ENCODE assay signal across 11 cellular contexts in the genomic region with DNA sequence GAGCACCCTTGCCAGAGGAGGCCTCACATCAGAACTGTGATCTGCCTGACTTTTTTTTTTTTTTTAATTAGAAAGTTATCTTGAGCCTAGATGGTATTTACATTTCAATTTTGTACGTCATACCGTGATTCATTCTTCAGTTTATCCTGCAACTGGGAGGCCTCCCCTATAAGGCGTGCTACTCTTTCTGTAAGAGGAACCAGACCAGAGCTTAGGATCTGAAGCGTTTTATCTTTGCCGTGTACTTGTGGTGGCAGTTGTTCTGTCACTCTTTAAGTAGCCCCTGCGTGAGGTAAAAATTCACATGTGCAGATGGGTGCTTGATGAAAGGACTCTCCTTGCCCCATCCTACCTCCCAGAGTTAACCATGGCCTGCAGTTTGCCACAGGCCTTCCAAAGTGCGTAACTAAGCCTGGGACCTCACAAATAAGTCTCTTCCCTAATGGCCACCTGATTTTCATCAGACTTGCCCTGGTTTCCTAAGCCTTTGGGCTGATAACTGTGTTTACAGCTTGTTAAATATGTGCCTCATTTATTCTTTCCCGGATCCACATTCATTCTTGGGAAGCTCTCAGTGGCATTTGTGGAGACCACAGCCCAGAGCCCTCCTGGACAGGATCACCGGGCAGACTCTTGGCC.
DNase-seq lines count a peak whose midpoint lies in the region; ATAC-seq and TF ChIP-seq lines count a peak whose summit lies in the region.
"Had no signal": no experiment of that assay in that cellular context is flagged by ENCODE, and none has a peak within 500 bp of the region (broad histone marks: within the 10 kb centered on the region; RNA-seq: fewer than 3 reads in every experiment).

No MANE protein-coding gene starts in this region.

- TF ChIP-seq CTCF in cardiac fibroblast (IDR thresholded peaks at IDR 0.05; ENCODE audit: low read depth, low read length), result no peak
- TF ChIP-seq CTCF in gastrocnemius medialis (IDR thresholded peaks at IDR 0.05 in 4 of 5, conservative IDR thresholded peaks at IDR 0.05 in 1 of 5), result no peak

- H3K9me3 ChIP-seq in HUES64 (ENCODE audit: insufficient read depth, low read depth, low read length) (no peaks in the 10 kb centered on the region), mucosa of stomach (ENCODE audit: control insufficient read depth, low read length) (no peaks in the 10 kb centered on the region), gastrocnemius medialis (no peaks in the 10 kb centered on the region)

- peaks cover 48% of the 10 kb centered on the region for H3K36me3 ChIP-seq in HUES64 (ENCODE audit: insufficient read depth, low read length)
- H3K36me3 ChIP-seq in mucosa of stomach (ENCODE audit: control insufficient read depth, insufficient read depth, low read length), result no peaks in the 10 kb centered on the region
- H3K36me3 ChIP-seq in gastrocnemius medialis, result no peaks in the 10 kb centered on the region

- no peaks in the 10 kb centered on the region for H3K27me3 ChIP-seq in HUES64 (ENCODE audit: insufficient read depth, low read length)
- H3K27me3 ChIP-seq in mucosa of stomach (ENCODE audit: control insufficient read depth, insufficient read depth, low read length), result no peaks in the 10 kb centered on the region
- H3K27me3 ChIP-seq in gastrocnemius medialis, result no peaks in the 10 kb centered on the region

- ATAC-seq in gastrocnemius medialis (no peak), HG03469 (IDR thresholded peaks at IDR 0.05; ENCODE audit: unreplicated experiment) (no peak)
- ATAC-seq: T-helper 17 cell had no signal

- H3K4me1 ChIP-seq in HUES64 (ENCODE audit: insufficient read depth, low read length) (peaks cover 36% of the 10 kb centered on the region), mucosa of stomach (ENCODE audit: control insufficient read depth, insufficient read depth, low read length) (peaks cover 59% of the 10 kb centered on the region), gastrocnemius medialis (peaks cover 8 to 14% of the 10 kb centered on the region in 2 donors)

- DNase-seq in AG08396 (ENCODE audit: low spot score) (peak; percentile 66), cardiac fibroblast (ENCODE audit: low read depth in 2 of 2) (peak; percentile 81 to 87), posterior cingulate gyrus (no peak), gastrocnemius medialis (no peak)
- DNase-seq in stimulated activated CD4-positive, alpha-beta T cell treated with anti-CD3 and anti-CD28 coated beads, Interleukin-2, amount 100 ng/mL, for 48 hours, result no peak
- DNase-seq: GOT3, NCI-H510A, T-helper 17 cell had no signal

- intact Hi-C loops in posterior cingulate gyrus (cut with DNase I) (no loop called here), gastrocnemius medialis (cut with DNase I; ENCODE audit: low total_unique reads) (no loop called here)

- in situ Hi-C loops in gastrocnemius medialis (cut with MboI; ENCODE audit: low sequenced_read_pairs in 4 of 4), result no loop called here

- WGBS in HUES64, result 86% methylated on average over 9 of the region's 9 CpGs

- TF ChIP-seq POLR2A in gastrocnemius medialis (IDR thresholded peaks at IDR 0.05), result no peak

- H3K9ac ChIP-seq in HUES64 (ENCODE audit: low read depth, low read length), result peak overlapping the region; percentile 55; the same call in 1 of the 2 replicates
- H3K9ac ChIP-seq in mucosa of stomach (ENCODE audit: low read length), result peak overlapping the region; percentile 1

- no peak overlapping the region for H3K4me3 ChIP-seq in HUES64 (ENCODE audit: low read length)
- H3K4me3 ChIP-seq in cardiac fibroblast (replicated peaks in 1 of 2; ENCODE audit: low read depth in 2 of 2, low read length in 2 of 2), result no peak overlapping the region
- no peak overlapping the region for H3K4me3 ChIP-seq in mucosa of stomach (ENCODE audit: low read length)
- H3K4me3 ChIP-seq in gastrocnemius medialis, result no peak overlapping the region

- H3K27ac ChIP-seq in HUES64 (ENCODE audit: low read depth, low read length) (peak overlapping the region; percentile 86), gastrocnemius medialis (no peak overlapping the region)

Comparison
In these comparisons a context has a peak if more than half of its experiments do, and no peak if none do; other contexts are left out.
1. DNase-seq: peak in AG08396 (single experiment) and cardiac fibroblast (2 of 2); none in posterior cingulate gyrus (0 of 10), stimulated activated CD4-positive, alpha-beta T cell treated with anti-CD3 and anti-CD28 coated beads, Interleukin-2, amount 100 ng/mL, for 48 hours (0 of 2) and gastrocnemius medialis (0 of 2).